In genomic region chr5:62385136-62385535, GRCh38 we compare ENCODE assay signal across 2 cellular contexts.
TF ChIP-seq lines count a peak whose summit lies in the region.

No MANE protein-coding gene starts in this region.

TF ChIP-seq in IMR-90, 13 proteins besides CTCF, POLR2A, EP300 and RAD21:
- TF ChIP-seq CEBPB (IDR thresholded peaks at IDR 0.05; ENCODE audit: low read depth, low read length) (peak; percentile 69), USF2 (IDR thresholded peaks at IDR 0.05; ENCODE audit: low read depth, low read length) (no peak)

TF ChIP-seq in H1, 55 proteins besides CTCF, POLR2A, EP300 and RAD21:
- TF ChIP-seq CEBPB (IDR thresholded peaks at IDR 0.05; ENCODE audit: low read depth, low read length) (0 out of 2 replicates have a peak, but pooled peaks have one; percentile 37), TAF1 (IDR thresholded peaks at IDR 0.05; ENCODE audit: low read depth, low read length) (no peak)
